1 cellular context compared by ENCODE assay signal in the genomic region with DNA sequence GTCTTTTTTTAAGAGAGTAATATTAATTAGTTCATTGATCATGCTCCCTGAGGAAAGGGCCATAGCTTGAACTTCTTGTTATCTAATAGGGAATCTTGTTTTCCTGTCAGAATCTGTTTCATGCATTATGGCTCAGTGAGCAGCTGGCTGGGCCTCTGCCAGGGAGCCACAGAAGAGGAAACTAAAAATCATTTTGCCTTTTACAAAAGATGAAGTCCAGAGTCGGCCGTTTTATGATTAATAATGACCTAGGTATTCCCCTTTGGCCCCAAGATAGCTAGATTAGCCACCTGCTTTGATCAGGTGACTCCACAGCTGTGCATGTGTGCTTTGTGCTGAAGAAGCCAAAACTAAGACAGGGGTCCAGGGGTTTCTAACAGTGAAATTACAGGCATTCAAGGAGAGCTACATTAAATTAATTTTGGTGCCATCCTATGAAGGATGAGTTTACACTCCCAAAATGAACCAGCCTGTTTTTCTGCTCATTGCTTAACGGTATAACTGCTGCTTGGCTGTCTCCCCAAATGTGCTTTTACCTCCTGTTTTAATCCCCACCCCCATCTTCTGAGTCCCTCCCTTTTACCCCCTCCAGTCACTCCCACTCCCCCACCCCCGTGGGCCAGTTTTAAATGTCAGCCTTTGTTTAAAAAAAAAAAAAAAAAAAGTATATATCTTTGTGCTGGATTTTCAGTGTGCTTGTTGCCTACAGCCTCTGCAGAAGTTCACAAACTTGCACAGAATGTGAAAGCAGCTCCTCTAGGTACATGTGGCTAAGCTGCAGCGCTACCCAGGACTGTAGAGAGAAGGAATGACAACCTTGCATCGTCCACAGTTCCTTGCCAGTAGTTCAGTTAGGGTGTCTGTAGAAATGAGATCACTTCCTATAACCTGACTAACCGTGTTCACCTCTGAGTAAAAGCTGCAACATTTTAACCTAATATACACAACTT.
TF ChIP-seq lines count a peak whose summit lies in the region.

No MANE protein-coding gene starts in this region.

TF ChIP-seq in IMR-90, 13 proteins besides CTCF, POLR2A, EP300 and RAD21:
- TF ChIP-seq MAZ (IDR thresholded peaks at IDR 0.05; ENCODE audit: borderline replicate concordance, low read depth, low read length) (no peak), NFE2L2 (IDR thresholded peaks at IDR 0.05; ENCODE audit: low read depth, low read length) (no peak), MXI1 (IDR thresholded peaks at IDR 0.05; ENCODE audit: borderline replicate concordance, low read depth, low read length) (no peak), FOS (IDR thresholded peaks at IDR 0.05; ENCODE audit: low read depth, low read length) (no peak)
